In the genomic region with DNA sequence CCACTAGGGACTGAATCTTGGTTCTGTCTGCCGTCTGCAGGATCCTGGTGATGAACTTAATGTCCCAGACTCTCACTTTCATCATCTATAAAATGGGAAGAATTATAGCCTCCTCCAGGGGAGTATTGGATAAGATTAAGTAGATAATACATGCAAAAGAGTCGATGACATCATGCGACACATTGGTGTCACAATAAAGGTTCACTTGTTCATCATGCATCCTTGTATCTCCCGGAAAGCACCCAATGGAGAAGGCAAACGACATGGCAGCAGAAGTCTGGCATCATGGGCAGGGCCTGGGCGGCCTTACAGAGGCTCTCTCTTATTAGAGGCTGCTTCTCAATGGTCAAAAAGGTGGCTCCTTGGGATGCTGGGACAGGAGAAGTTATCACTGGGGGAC, we compare ENCODE assay signal across 1 cellular context.
A peak's percentile ranks its signal among the peaks of the same experiment; 100 is the strongest.
TF ChIP-seq lines count a peak whose summit lies in the region.

No MANE protein-coding gene starts in this region.

TF ChIP-seq in K562, 482 proteins besides CTCF, POLR2A, EP300 and RAD21 (continued from another document):
- TF ChIP-seq, protein P1, sequence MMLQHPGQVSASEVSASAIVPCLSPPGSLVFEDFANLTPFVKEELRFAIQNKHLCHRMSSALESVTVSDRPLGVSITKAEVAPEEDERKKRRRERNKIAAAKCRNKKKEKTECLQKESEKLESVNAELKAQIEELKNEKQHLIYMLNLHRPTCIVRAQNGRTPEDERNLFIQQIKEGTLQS (IDR thresholded peaks at IDR 0.05) = peak; percentile 20; the same call in 1 of the 2 replicates
- TF ChIP-seq, protein P1 (CRISPR knock-in tag; conservative IDR thresholded peaks at IDR 0.05) = no peak
